Comparison of ENCODE assay signal across 12 cellular contexts in the genomic region with DNA sequence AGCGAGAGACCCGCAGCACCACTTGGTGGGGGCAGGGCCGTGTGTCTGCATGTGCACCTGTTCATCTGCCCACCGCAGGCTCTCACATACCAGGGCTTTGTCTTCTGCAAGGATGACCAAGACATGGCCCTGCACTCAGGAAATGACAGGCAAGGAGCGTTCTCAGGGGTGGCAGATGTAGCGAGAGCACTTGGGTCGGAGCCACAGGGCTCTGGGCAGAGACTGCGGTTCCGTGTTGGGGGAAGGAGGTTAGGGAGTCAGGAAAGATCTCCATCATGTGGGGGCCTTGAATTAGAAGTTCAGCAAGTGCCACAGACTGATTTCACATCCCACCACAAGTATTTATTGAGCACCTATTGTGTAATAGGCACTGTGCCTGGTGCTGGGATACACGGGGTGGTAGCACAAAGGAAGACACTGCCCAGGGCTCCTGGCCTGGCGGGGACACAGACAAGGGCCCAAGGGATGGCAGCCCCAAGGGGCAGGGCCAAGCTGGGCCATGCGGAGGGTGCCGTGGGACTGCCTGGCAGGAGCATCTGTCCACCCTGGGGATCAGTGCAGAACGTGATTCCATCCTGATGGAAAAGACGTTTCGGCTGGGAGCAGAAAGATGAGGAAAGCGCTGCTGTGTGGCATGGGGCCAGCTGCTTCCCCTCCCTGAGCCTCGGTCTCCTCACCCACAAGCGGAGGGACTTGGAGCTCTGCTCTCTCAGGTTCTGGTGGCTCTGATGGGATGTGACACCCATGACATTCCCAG. TPM values are rescaled to one million over a fixed set of nuclear protein-coding genes. Genes with fewer than 3 reads are reported as not detected.
DNase-seq lines count a peak whose midpoint lies in the region; ATAC-seq, FAIRE-seq and TF ChIP-seq lines count a peak whose summit lies in the region.
"Had no signal": no experiment of that assay in that cellular context is flagged by ENCODE, and none has a peak within 500 bp of the region (broad histone marks: within the 10 kb centered on the region; RNA-seq: fewer than 3 reads in every experiment).

No MANE protein-coding gene starts in this region.

- H3K79me1 ChIP-seq in IMR-90 (ENCODE audit: low read depth in 1 of 2, low read length in 2 of 2) (peaks cover 0 to 5% of the 10 kb centered on the region in 2 experiments; a peak in 2 of 4 replicates), mesenchymal stem cell (replicated peaks; ENCODE audit: low read length, poor library complexity, severe bottlenecking) (no peaks in the 10 kb centered on the region)

- H3K27ac ChIP-seq in BLaER1 (peak overlapping the region; percentile 29), IMR-90 (ENCODE audit: insufficient read depth, low read length) (no peak overlapping the region), astrocyte (ENCODE audit: low read depth, low read length) (peak overlapping the region; percentile 63), mesenchymal stem cell (ENCODE audit: low read length, poor library complexity, severe bottlenecking) (no peak overlapping the region)
- H3K27ac ChIP-seq: C4-2B, cardiac muscle cell had no signal

- H3K9ac ChIP-seq in BLaER1 (peak overlapping the region; percentile 3; the same call in 1 of the 2 replicates), IMR-90 (ENCODE audit: low read depth, low read length) (no peak overlapping the region), astrocyte (ENCODE audit: low read length) (peak overlapping the region; percentile 48), mesenchymal stem cell (ENCODE audit: low read length) (peak overlapping the region; percentile 63)

- peak overlapping the region; percentile 29 to 74 for H2BK12ac ChIP-seq in mesenchymal stem cell (ENCODE audit: low read length in 2 of 2)

- H3K4ac ChIP-seq in IMR-90 (ENCODE audit: low read depth, low read length), result peak overlapping the region; percentile 96
- H3K4ac ChIP-seq in mesenchymal stem cell (ENCODE audit: low read depth in 1 of 2, low read length in 2 of 2), result peak overlapping the region; percentile 1 to 52

- H3K27ac Mint-ChIP-seq in astrocyte (ENCODE audit: unreplicated experiment), result no peak overlapping the region
- H3K27ac Mint-ChIP-seq: activated T-cell treated with anti-CD3 and anti-CD28 coated beads, Interleukin-2, amount 50 U/mL, for 24 hours had no signal

- intact Hi-C loops in IMR-90 (cut with micrococcal nuclease), result no loop called here

- peak overlapping the region; percentile 86; the same call in 2 of the 3 replicates for H2BK15ac ChIP-seq in IMR-90 (ENCODE audit: low read depth, low read length)
- H2BK15ac ChIP-seq in mesenchymal stem cell (ENCODE audit: low read depth, poor library complexity, severe bottlenecking), result no peak overlapping the region

- CTCF ChIA-PET in IMR-90 (lab: Yijun Ruan, JAX), result interaction anchor here (0.5 to 1.7 kb wide), 2 partner anchors 8 to 292 kb away, joined by 3 to 6 read pairs; no protein-coding TSS in a partner anchor

- no peak for TF ChIP-seq RAD21 in IMR-90 (IDR thresholded peaks at IDR 0.05; ENCODE audit: low read length)

- dilution Hi-C loops in IMR-90 (cut with HindIII; ENCODE audit: low sequenced_read_pairs, unreplicated experiment), result no loop called here

- H2AFZ ChIP-seq in IMR-90 (replicated peaks; ENCODE audit: low read length, poor library complexity), result peak overlapping the region; percentile 93
- no peak overlapping the region for H2AFZ ChIP-seq in astrocyte (ENCODE audit: low read depth, low read length)
- H2AFZ ChIP-seq in mesenchymal stem cell (ENCODE audit: low read depth, low read length), result no peak overlapping the region

- DNase-seq in IMR-90 (no peak), astrocyte (ENCODE audit: low read depth) (peak; percentile 37), mesenchymal stem cell (peak; percentile 75), NCI-H2107 (lab: John Stamatoyannopoulos, UW) (no peak), NCI-H1092 (lab: John Stamatoyannopoulos, UW) (no peak)
- DNase-seq: esophagus squamous epithelium had no signal

- H4K20me1 ChIP-seq in BLaER1 (no peaks in the 10 kb centered on the region), IMR-90 (ENCODE audit: insufficient read depth, low read length) (no peaks in the 10 kb centered on the region; the same call in 1 of the 2 replicates), astrocyte (ENCODE audit: insufficient read depth, low read length) (no peaks in the 10 kb centered on the region)

- in situ Hi-C loops in IMR-90 (cut with MboI; ENCODE audit: low sequenced_read_pairs), result loop anchor here (10.0 kb wide), 1 partner anchor 174 kb away; no protein-coding TSS in a partner anchor

- H3K14ac ChIP-seq in IMR-90 (replicated peaks; ENCODE audit: low read depth, low read length), result peak overlapping the region; percentile 72
- H3K14ac ChIP-seq in mesenchymal stem cell (ENCODE audit: low read length in 2 of 2), result peak overlapping the region in 1 of 2 experiments; percentile 84

- POLR2A ChIA-PET in IMR-90 (lab: Charles Lee; ENCODE audit: unreplicated experiment), result interaction anchor here (0.6 kb wide), 1 partner anchor 9 kb away, joined by 3 read pairs; no protein-coding TSS in a partner anchor

- no peaks in the 10 kb centered on the region for H3K79me2 ChIP-seq in astrocyte (ENCODE audit: insufficient read depth, low read length)

- H3K56ac ChIP-seq in IMR-90 (ENCODE audit: extremely low read depth, insufficient read depth, low read length), result no peak overlapping the region

- H3K27me3 ChIP-seq in BLaER1 (no peaks in the 10 kb centered on the region), IMR-90 (ENCODE audit: control insufficient read depth, insufficient read depth, low read length) (no peaks in the 10 kb centered on the region), astrocyte (ENCODE audit: insufficient read depth, low read length) (no peaks in the 10 kb centered on the region), mesenchymal stem cell (ENCODE audit: control insufficient read depth in 1 of 2, insufficient read depth in 1 of 2, low read length in 2 of 2) (no peaks in the 10 kb centered on the region)
- H3K27me3 ChIP-seq: cardiac muscle cell had no signal

- peaks cover 4% of the 10 kb centered on the region for H3K36me3 Mint-ChIP-seq in astrocyte (ENCODE audit: low read depth, unreplicated experiment)

- FAIRE-seq in astrocyte (lab: Jason Lieb, UNC), result no peak

- 0 out of 2 replicates have a peak overlapping the region, but pooled peaks have one; percentile 2 for H4K5ac ChIP-seq in IMR-90 (ENCODE audit: low read depth, low read length)

- H2AK9ac ChIP-seq in IMR-90 (replicated peaks; ENCODE audit: low read depth, low read length, poor library complexity), result peak overlapping the region; percentile 93

- H4K8ac ChIP-seq in IMR-90 (ENCODE audit: low read depth in 2 of 2, low read length in 2 of 2) (peak overlapping the region; percentile 4 to 86; a peak in 2 of 4 replicates), mesenchymal stem cell (ENCODE audit: low read length) (no peak overlapping the region)

- peaks cover 33% of the 10 kb centered on the region for H3K9me3 ChIP-seq in BLaER1
- no peaks in the 10 kb centered on the region for H3K9me3 ChIP-seq in IMR-90 (ENCODE audit: control insufficient read depth, insufficient read depth, low read length)
- H3K9me3 ChIP-seq in astrocyte (ENCODE audit: insufficient read depth, low read depth, low read length), result no peaks in the 10 kb centered on the region
- H3K9me3 ChIP-seq in mesenchymal stem cell (ENCODE audit: control insufficient read depth, low read length), result peaks cover 27% of the 10 kb centered on the region
- H3K9me3 ChIP-seq: esophagus squamous epithelium had no signal

- peak overlapping the region; percentile 95 for H2AK5ac ChIP-seq in IMR-90 (ENCODE audit: low read depth, low read length)
- H2AK5ac ChIP-seq in mesenchymal stem cell (ENCODE audit: low read length, severe bottlenecking), result peak overlapping the region; percentile 11

- H3K4me3 ChIP-seq in BLaER1 (no peak overlapping the region), IMR-90 (ENCODE audit: insufficient read depth, low read depth, low read length) (no peak overlapping the region), astrocyte (ENCODE audit: insufficient read depth, low read depth, low read length) (no peak overlapping the region), mesenchymal stem cell (ENCODE audit: insufficient read depth in 1 of 2, low read depth in 1 of 2, low read length in 2 of 2) (peak overlapping the region in 1 of 2 experiments; percentile 48)
- H3K4me3 ChIP-seq: cardiac muscle cell, esophagus squamous epithelium had no signal

- H2BK20ac ChIP-seq in IMR-90 (ENCODE audit: low read depth, low read length), result peak overlapping the region; percentile 90

- peaks cover 31% of the 10 kb centered on the region for H3K4me1 Mint-ChIP-seq in astrocyte (ENCODE audit: low read depth, unreplicated experiment)

- TF ChIP-seq CTCF in IMR-90 (conservative IDR thresholded peaks at IDR 0.05; ENCODE audit: low read depth, low read length), result no peak
- no peak for TF ChIP-seq CTCF in astrocyte (IDR thresholded peaks at IDR 0.05; ENCODE audit: insufficient read depth, low read depth, low read length)

- BruUV-seq in IMR-90 (replicated peaks; lab: Mats Ljungman, UMichigan), result no TSS peak

- H3K23ac ChIP-seq in IMR-90 (ENCODE audit: low read depth, low read length) (peak overlapping the region; percentile 87; the same call in 1 of the 2 replicates), mesenchymal stem cell (ENCODE audit: low read length in 2 of 2) (no peak overlapping the region)

- H2BK5ac ChIP-seq in IMR-90 (ENCODE audit: low read depth, low read length, poor library complexity, severe bottlenecking) (peak overlapping the region; percentile 47), mesenchymal stem cell (ENCODE audit: low read depth, low read length, poor library complexity, severe bottlenecking) (no peak overlapping the region)

- WGBS in IMR-90 (ENCODE audit: extremely low coverage in 2 of 2, insufficient read length in 1 of 2), 2 experiments, result 75% methylated on average over 13 of the region's 19 CpGs; no CpG with 5 or more reads in 1 of the 2 experiments
- 66% methylated on average over 17 of the region's 19 CpGs for WGBS in mesenchymal stem cell

- ATAC-seq in IMR-90 (ENCODE audit: low read depth) (no peak), HG02588 (IDR thresholded peaks at IDR 0.05; ENCODE audit: unreplicated experiment) (no peak), HG03565 (IDR thresholded peaks at IDR 0.05; ENCODE audit: unreplicated experiment) (no peak)

- peaks cover 78% of the 10 kb centered on the region for H3K4me1 ChIP-seq in BLaER1
- H3K4me1 ChIP-seq in IMR-90 (ENCODE audit: control insufficient read depth, insufficient read depth, low read length), result peaks cover 35% of the 10 kb centered on the region
- peaks cover 38% of the 10 kb centered on the region for H3K4me1 ChIP-seq in astrocyte (ENCODE audit: insufficient read depth, low read length)
- H3K4me1 ChIP-seq in mesenchymal stem cell (ENCODE audit: control insufficient read depth, insufficient read depth, low read depth, low read length), result peaks cover 35% of the 10 kb centered on the region

- TF ChIP-seq POLR2A in IMR-90 (IDR thresholded peaks at IDR 0.05; ENCODE audit: low read depth, low read length), result no peak

- H3K36me3 ChIP-seq in BLaER1, result no peaks in the 10 kb centered on the region; the same call in 1 of the 2 replicates
- H3K36me3 ChIP-seq in IMR-90 (ENCODE audit: control insufficient read depth, insufficient read depth, low read length), result no peaks in the 10 kb centered on the region
- no peaks in the 10 kb centered on the region for H3K36me3 ChIP-seq in astrocyte (ENCODE audit: insufficient read depth, low read length)
- no peaks in the 10 kb centered on the region for H3K36me3 ChIP-seq in mesenchymal stem cell (ENCODE audit: control insufficient read depth in 1 of 2, insufficient read depth in 2 of 2, low read depth in 1 of 2, low read length in 2 of 2)
- H3K36me3 ChIP-seq: cardiac muscle cell, esophagus squamous epithelium had no signal

- H2BK120ac ChIP-seq in IMR-90 (ENCODE audit: low read depth, low read length), result peak overlapping the region; percentile 92
- peak overlapping the region; percentile 42 for H2BK120ac ChIP-seq in mesenchymal stem cell (ENCODE audit: low read depth, low read length)

- peaks cover 22% of the 10 kb centered on the region for H3K9me1 ChIP-seq in IMR-90 (ENCODE audit: insufficient read depth, low read length)

- peak overlapping the region; percentile 40 for H3K4me3 Mint-ChIP-seq in astrocyte (ENCODE audit: unreplicated experiment)
- H3K4me3 Mint-ChIP-seq: activated T-cell treated with anti-CD3 and anti-CD28 coated beads, Interleukin-2, amount 50 U/mL, for 24 hours had no signal

- H3K9me3 Mint-ChIP-seq in astrocyte (ENCODE audit: unreplicated experiment), result peaks cover 17% of the 10 kb centered on the region
- H3K9me3 Mint-ChIP-seq: activated T-cell treated with anti-CD3 and anti-CD28 coated beads, Interleukin-2, amount 50 U/mL, for 24 hours had no signal

- peak overlapping the region; percentile 14; the same call in 1 of the 2 replicates for H3K18ac ChIP-seq in IMR-90 (ENCODE audit: low read depth, low read length)
- peak overlapping the region in 1 of 2 experiments; percentile 64 for H3K18ac ChIP-seq in mesenchymal stem cell (ENCODE audit: low read depth in 1 of 2, low read length in 2 of 2)

- H3K4me2 ChIP-seq in BLaER1 (peak overlapping the region; percentile 78), IMR-90 (ENCODE audit: low read depth, low read length) (no peak overlapping the region), astrocyte (ENCODE audit: low read length) (peak overlapping the region; percentile 84), mesenchymal stem cell (ENCODE audit: low read length, poor library complexity, severe bottlenecking) (no peak overlapping the region)

- peak overlapping the region; percentile 92 for H4K91ac ChIP-seq in IMR-90 (ENCODE audit: insufficient read depth, low read depth, low read length)
- peak overlapping the region; percentile 30 for H4K91ac ChIP-seq in mesenchymal stem cell (ENCODE audit: low read length)

- peaks cover 2% of the 10 kb centered on the region for H3K27me3 Mint-ChIP-seq in astrocyte (ENCODE audit: low read depth, unreplicated experiment)
- H3K27me3 Mint-ChIP-seq: activated T-cell treated with anti-CD3 and anti-CD28 coated beads, Interleukin-2, amount 50 U/mL, for 24 hours had no signal

RNA-seq across cellular contexts. Expression of a gene that starts 11.4 kb away (rescaled TPM):
- total RNA-seq in IMR-90 (2012; rRNA removed), result 15.0 and 16.7 TPM in 2 replicates
- polyA plus RNA-seq in IMR-90 (2012; rRNA removed), result 17.6 and 19.8 TPM in 2 replicates
- polyA plus RNA-seq in IMR-90 (2012; cell fraction: cytosol; rRNA removed), result 22.0 and 35.7 TPM in 2 replicates
- 16.5 and 24.0 TPM in 2 replicates for polyA plus RNA-seq in IMR-90 (2012; cell fraction: nucleus; rRNA removed; ENCODE audit: low replicate concordance)
- total RNA-seq in astrocyte, result 53.5 and 56.7 TPM in 2 replicates
- polyA plus RNA-seq in mesenchymal stem cell (2013, experiment 1 of 2), result 34.8 TPM
- polyA plus RNA-seq in mesenchymal stem cell (2013, experiment 2 of 2), result 35.0 TPM

RNA-seq across cellular contexts. Expression of a gene that starts 46.7 kb away (rescaled TPM):
- total RNA-seq in IMR-90 (2012; rRNA removed) (8.3 and 9.3 TPM in 2 replicates), astrocyte (13.9 and 18.9 TPM in 2 replicates)
- polyA plus RNA-seq in IMR-90 (2012; rRNA removed), result 22.1 and 22.7 TPM in 2 replicates
- polyA plus RNA-seq in IMR-90 (2012; cell fraction: cytosol; rRNA removed), result 11.9 and 21.1 TPM in 2 replicates
- polyA plus RNA-seq in IMR-90 (2012; cell fraction: nucleus; rRNA removed; ENCODE audit: low replicate concordance), result 23.3 and 30.1 TPM in 2 replicates
- 30.1 TPM for polyA plus RNA-seq in mesenchymal stem cell (2013, experiment 1 of 2)
- 29.4 TPM for polyA plus RNA-seq in mesenchymal stem cell (2013, experiment 2 of 2)

Comparison
In these comparisons a context has a peak if more than half of its experiments do, and no peak if none do; other contexts are left out.
1. H3K27ac ChIP-seq: peak in BLaER1 (single experiment) and astrocyte (single experiment); none in IMR-90 (single experiment) and mesenchymal stem cell (single experiment).
2. H3K4me2 ChIP-seq: peak in BLaER1 (single experiment) and astrocyte (single experiment); none in IMR-90 (single experiment) and mesenchymal stem cell (single experiment).
3. DNase-seq: peak in astrocyte (single experiment) and mesenchymal stem cell (single experiment); none in IMR-90 (single experiment), NCI-H2107 (single experiment) and NCI-H1092 (single experiment).